ENCODE assay signal across 8 cellular contexts in the genomic region with DNA sequence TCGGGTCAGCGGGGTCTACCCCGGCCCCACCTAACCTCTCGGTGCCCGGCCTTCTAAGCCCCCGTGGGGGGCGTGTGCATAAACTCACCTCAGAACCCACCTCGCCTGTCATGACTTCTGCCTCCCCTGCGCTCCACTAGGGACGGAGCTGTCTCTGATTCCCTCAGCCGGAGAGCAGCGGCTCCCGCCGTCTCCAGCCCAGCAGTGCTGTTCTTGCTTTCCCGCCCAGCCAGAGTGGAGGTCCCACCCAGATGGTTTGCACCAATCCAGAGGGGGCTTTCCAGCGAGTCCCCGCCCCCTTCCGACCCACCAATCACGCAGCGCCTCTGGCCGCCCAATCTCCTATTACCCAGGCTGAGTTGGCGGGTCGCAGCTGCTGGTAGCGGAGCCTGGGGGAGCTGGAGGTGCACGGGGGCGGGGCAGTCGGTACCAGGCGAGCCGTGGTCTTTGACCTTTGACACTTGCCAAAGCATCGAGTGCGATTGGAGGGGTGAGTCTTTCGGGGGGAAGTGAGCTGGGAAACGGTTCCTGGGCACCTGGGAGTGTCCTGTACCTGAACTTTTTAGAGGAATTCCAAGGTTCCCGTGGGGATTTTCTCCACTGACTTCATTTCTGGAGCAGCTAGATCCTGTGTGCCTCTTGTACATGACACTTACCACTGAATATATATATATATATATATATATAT. TPM values are rescaled to one million over a fixed set of nuclear protein-coding genes. Genes with fewer than 3 reads are reported as not detected.
A peak's percentile ranks its signal among the peaks of the same experiment; 100 is the strongest.
DNase-seq lines count a peak whose midpoint lies in the region; TF ChIP-seq lines count a peak whose summit lies in the region.

Gene CLSPN, minus strand, starts transcription at position 220 of the 688 bp plus-strand sequence. Its CDS starts 108 bp downstream, at position 112.

- H3K9ac ChIP-seq in H9 (ENCODE audit: extremely low read depth, insufficient read length, low read length): peak within 1 kb of the TSS; percentile 86
- peak within 1 kb of the TSS; percentile 70 for H3K9ac ChIP-seq in neural cell (ENCODE audit: low read length)

- TF ChIP-seq CTCF in H9 (conservative IDR thresholded peaks at IDR 0.05): no peak
- no peak for TF ChIP-seq CTCF in neural cell (IDR thresholded peaks at IDR 0.05; ENCODE audit: poor library complexity, severe bottlenecking)
- TF ChIP-seq CTCF in stomach (IDR thresholded peaks at IDR 0.05): no peak

- H3T11ph ChIP-seq in H9 (ENCODE audit: low read length): no peak within 1 kb of the TSS

- H4K5ac ChIP-seq in H9 (ENCODE audit: insufficient read length, low read depth, low read length): no peak within 1 kb of the TSS

- H3K79me2 ChIP-seq in H9 (ENCODE audit: insufficient read depth, low read length) (peaks cover 2% of the 10 kb centered on the region; the same call in 1 of the 2 replicates), neural cell (replicated peaks; ENCODE audit: insufficient read depth, low read length) (peaks cover 9% of the 10 kb centered on the region)

- H3K56ac ChIP-seq in H9 (ENCODE audit: insufficient read length, low read depth, low read length): no peak within 1 kb of the TSS

- no peak within 1 kb of the TSS for H2BK5ac ChIP-seq in H9 (ENCODE audit: insufficient read length, low read length)

- peaks cover 9% of the 10 kb centered on the region for H3K23me2 ChIP-seq in H9 (ENCODE audit: insufficient read length, low read depth, low read length, poor library complexity, severe bottlenecking)

- peaks cover 9% of the 10 kb centered on the region for H3K36me3 ChIP-seq in MG63
- no peaks in the 10 kb centered on the region for H3K36me3 ChIP-seq in neural cell (ENCODE audit: insufficient read depth, low read length)
- H3K36me3 ChIP-seq in stomach: no peaks in the 10 kb centered on the region

- H3K4me3 Mint-ChIP-seq in H9: peak within 1 kb of the TSS; percentile 97 to 99

- peak within 1 kb of the TSS; percentile 99 to 100 (median 99) for H3K27ac Mint-ChIP-seq in H9

- no peak within 1 kb of the TSS for H3K27ac ChIP-seq in H9 (ENCODE audit: insufficient read length, low read depth, low read length)
- peak within 1 kb of the TSS; percentile 67 for H3K27ac ChIP-seq in neural cell (ENCODE audit: low read length)
- H3K27ac ChIP-seq in stomach: peak within 1 kb of the TSS; percentile 82 to 93 (median 86)

- H4K20me1 ChIP-seq in H9 (ENCODE audit: control insufficient read depth, insufficient read depth, insufficient read length) (no peaks in the 10 kb centered on the region), neural cell (ENCODE audit: insufficient read depth) (no peaks in the 10 kb centered on the region)

- H2AFZ ChIP-seq in H9 (ENCODE audit: low read length) (no peak within 1 kb of the TSS), neural cell (ENCODE audit: low read depth, low read length) (peak within 1 kb of the TSS; percentile 88)

- H3K4me1 ChIP-seq in H9 (ENCODE audit: insufficient read depth, low read length) (no peaks in the 10 kb centered on the region), stomach (peaks cover 0 to 24% (median 8%) of the 10 kb centered on the region in 4 donors)

- H3K27me3 ChIP-seq in H9 (ENCODE audit: insufficient read depth, low read length) (no peaks in the 10 kb centered on the region), MG63 (no peaks in the 10 kb centered on the region), neural cell (ENCODE audit: insufficient read depth, low read depth, low read length) (no peaks in the 10 kb centered on the region), stomach (no peaks in the 10 kb centered on the region)

- DNase-seq in ELR (ENCODE audit: low read depth): peak; percentile 98
- DNase-seq in H9: peak; percentile 100
- peak; percentile 98 for DNase-seq in MG63
- peak; percentile 93 for DNase-seq in SHP77 treated with DMSO at 0.1 percent for 48 hours (lab: John Stamatoyannopoulos, UW)
- peak; percentile 97 for DNase-seq in activated effector memory CD4-positive, alpha-beta T cell treated with anti-CD3 and anti-CD28 coated beads, Interleukin-2, amount 50 U/mL, for 16 hours
- DNase-seq in fibroblast of the conjunctiva (ENCODE audit: low read depth): peak; percentile 90
- peak; percentile 95 for DNase-seq in stomach

- peak; percentile 32 for TF ChIP-seq RAD21 in neural cell (conservative IDR thresholded peaks at IDR 0.05)

- H2BK15ac ChIP-seq in H9 (ENCODE audit: low read depth, low read length): no peak within 1 kb of the TSS

- no peaks in the 10 kb centered on the region for H3K27me3 Mint-ChIP-seq in H9 (ENCODE audit: low read depth)

- no peak within 1 kb of the TSS for H4K8ac ChIP-seq in H9 (replicated peaks; ENCODE audit: insufficient read length, low read depth, low read length)

- TF ChIP-seq EP300 in neural cell (conservative IDR thresholded peaks at IDR 0.05; ENCODE audit: poor library complexity, severe bottlenecking) (no peak), stomach (IDR thresholded peaks at IDR 0.05) (no peak)

- H2BK12ac ChIP-seq in H9 (ENCODE audit: insufficient read length, low read depth, low read length): no peak within 1 kb of the TSS

- intact Hi-C loops in stomach (cut with DNase I; ENCODE audit: low total_unique reads): loop anchor here (10.0 kb wide), 1 partner anchor 195 kb away; the partner anchor contains the start of gene TFAP2E

- H3K4ac ChIP-seq in H9 (ENCODE audit: low read depth, low read length): no peak within 1 kb of the TSS

- H3K4me2 ChIP-seq in H9 (ENCODE audit: insufficient read depth, insufficient read length, low read length): peak within 1 kb of the TSS; percentile 92
- H3K4me2 ChIP-seq in neural cell (ENCODE audit: low read length): peak within 1 kb of the TSS; percentile 62

- H2BK120ac ChIP-seq in H9 (ENCODE audit: low read depth, low read length, poor library complexity, severe bottlenecking): no peak within 1 kb of the TSS

- no peaks in the 10 kb centered on the region for H3K9me2 ChIP-seq in neural cell (ENCODE audit: insufficient read depth, low read length)

- H3K36me3 Mint-ChIP-seq in H9 (ENCODE audit: insufficient read depth in 1 of 3, low read depth in 3 of 3): peaks cover 0 to 11% (median 9%) of the 10 kb centered on the region in 3 experiments; a peak in 3 of 7 replicates

- H3K4me3 ChIP-seq in MG63: peak within 1 kb of the TSS; percentile 85
- H3K4me3 ChIP-seq in neural cell (ENCODE audit: low read length): peak within 1 kb of the TSS; percentile 84
- peak within 1 kb of the TSS; percentile 70 to 99 (median 92) for H3K4me3 ChIP-seq in stomach

- TF ChIP-seq POLR2A in stomach (IDR thresholded peaks at IDR 0.05): no peak

- no peaks in the 10 kb centered on the region for H3K79me1 ChIP-seq in H9 (ENCODE audit: insufficient read depth, low read depth, low read length, poor library complexity, severe bottlenecking)

- H2BK20ac ChIP-seq in H9 (ENCODE audit: low read depth, low read length, poor library complexity, severe bottlenecking): no peak within 1 kb of the TSS

- no peaks in the 10 kb centered on the region for H3K9me3 Mint-ChIP-seq in H9

- H4K91ac ChIP-seq in H9 (ENCODE audit: insufficient read length, low read depth, low read length): no peak within 1 kb of the TSS

- peak within 1 kb of the TSS; percentile 84 for H3K14ac ChIP-seq in H9 (ENCODE audit: insufficient read depth, low read length)

- H3K9me3 ChIP-seq in H9 (ENCODE audit: control insufficient read depth, low read depth, low read length) (no peaks in the 10 kb centered on the region), MG63 (no peaks in the 10 kb centered on the region), neural cell (ENCODE audit: low read length) (no peaks in the 10 kb centered on the region), stomach (no peaks in the 10 kb centered on the region)

- WGBS in H9 (ENCODE audit: extremely low coverage, insufficient read length, low lambda C conversion rate): no CpG with 5 or more reads among the region's 34 CpGs
- 0 to 2% (median 1%) methylated on average over 7 to 34 of the region's 34 CpGs for WGBS in stomach, 5 donors

- H3F3A ChIP-seq in neural cell (ENCODE audit: insufficient read depth, low read length, poor library complexity, severe bottlenecking): no peaks in the 10 kb centered on the region

- H2AK5ac ChIP-seq in H9 (ENCODE audit: insufficient read length, low read length): no peak within 1 kb of the TSS

- H3K18ac ChIP-seq in H9 (ENCODE audit: insufficient read length, low read depth, low read length): peak within 1 kb of the TSS; percentile 44

- no peak within 1 kb of the TSS for H3K23ac ChIP-seq in H9 (ENCODE audit: insufficient read length, low read depth, low read length)

- peaks cover 2 to 5% of the 10 kb centered on the region in 2 experiments; a peak in 3 of 4 replicates for H3K4me1 Mint-ChIP-seq in H9

TF ChIP-seq in neural cell, 6 proteins besides CTCF, POLR2A, EP300 and RAD21 (continues in another document):
- TF ChIP-seq REST (IDR thresholded peaks at IDR 0.05; ENCODE audit: borderline replicate concordance) (no peak), SMC3 (conservative IDR thresholded peaks at IDR 0.05; ENCODE audit: poor library complexity) (no peak), POLR2AphosphoS5 (IDR thresholded peaks at IDR 0.05) (peak; percentile 69)

RNA-seq across cellular contexts. Expression of gene CLSPN, which starts in this region (rescaled TPM):
- total RNA-seq in H9 (2021): 42.4 and 43.9 TPM in 2 replicates
- total RNA-seq in MG63 (2014; rRNA removed; shearing (Covaris generic); ENCODE audit: low replicate concordance): 10.0 and 13.8 TPM in 2 replicates
- 0.76 and 2.4 TPM in 2 replicates for polyA plus RNA-seq in neural cell
- polyA minus RNA-seq in neural cell: 2.9 and 3.0 TPM in 2 replicates
- total RNA-seq in stomach: 10 to 100 TPM in 1 of 5 donors, 1 to 10 TPM in 3, under 1 TPM in 1; under 0.01 to 10.7 (median 7.8) TPM
- 1 to 10 TPM in 1 of 3 donors, under 1 TPM in 1, not detected in 1; 0.28 to 2.0 TPM for polyA plus RNA-seq in stomach
